ENCODE assay signal across 10 cellular contexts in genomic region chr3:32340639-32341365, GRCh38. TPM values are rescaled to one million over a fixed set of nuclear protein-coding genes. Genes with fewer than 3 reads are reported as not detected.
A peak's percentile ranks its signal among the peaks of the same experiment; 100 is the strongest.
DNase-seq lines count a peak whose midpoint lies in the region; ATAC-seq lines count a peak whose summit lies in the region.
"Had no signal": no experiment of that assay in that cellular context is flagged by ENCODE, and none has a peak within 500 bp of the region (broad histone marks: within the 10 kb centered on the region; RNA-seq: fewer than 3 reads in every experiment).

No MANE protein-coding gene starts in this region.

- no peak overlapping the region for H3K4me3 ChIP-seq in GM23248
- H3K4me3 ChIP-seq: Peyer's patch, thoracic aorta had no signal

- H2AFZ ChIP-seq in GM23248 = no peak overlapping the region

- no peak overlapping the region for H3K27ac ChIP-seq in GM23248
- H3K27ac ChIP-seq: Peyer's patch, thoracic aorta had no signal

- no peaks in the 10 kb centered on the region for H3K4me1 ChIP-seq in GM23248 (ENCODE audit: insufficient read depth)

- peak; percentile 10 for DNase-seq in GM23248
- DNase-seq in NCI-H526 treated with DMSO at 0.1 percent for 48 hours (lab: John Stamatoyannopoulos, UW) = peak; percentile 81
- DNase-seq in dermis blood vessel endothelial cell = peak; percentile 56
- DNase-seq in pons (ENCODE audit: low spot score) = peak; percentile 58
- DNase-seq: activated CD4-positive, CD25-positive, alpha-beta regulatory T cell had no signal

- H3K9me2 ChIP-seq in GM23248 (ENCODE audit: insufficient read depth) = no peaks in the 10 kb centered on the region

- no peaks in the 10 kb centered on the region for H3F3A ChIP-seq in GM23248 (ENCODE audit: insufficient read depth)

- peaks cover 13% of the 10 kb centered on the region for H3K27me3 ChIP-seq in GM23248 (replicated peaks; ENCODE audit: insufficient read depth)
- H3K27me3 ChIP-seq: Peyer's patch had no signal

- H3K9me3 ChIP-seq in GM23248 (ENCODE audit: low read depth) = no peaks in the 10 kb centered on the region
- H3K9me3 ChIP-seq: Peyer's patch, thoracic aorta had no signal

- no peaks in the 10 kb centered on the region for H3K79me2 ChIP-seq in GM23248 (ENCODE audit: insufficient read depth)

- H3K4me2 ChIP-seq in GM23248 (ENCODE audit: unreplicated experiment) = no peak overlapping the region

- in situ Hi-C loops in GM23248 (cut with MboI) = no loop called here

- H3K9ac ChIP-seq in GM23248 = no peak overlapping the region

- H4K20me1 ChIP-seq in GM23248 (ENCODE audit: insufficient read depth) = no peaks in the 10 kb centered on the region

- no peaks in the 10 kb centered on the region for H3K36me3 ChIP-seq in GM23248 (ENCODE audit: low read depth)
- H3K36me3 ChIP-seq: Peyer's patch, thoracic aorta had no signal

- ATAC-seq in HG03196 (IDR thresholded peaks at IDR 0.05; ENCODE audit: unreplicated experiment) (no peak), HG03432 (IDR thresholded peaks at IDR 0.05; ENCODE audit: unreplicated experiment) (no peak), GM21447 (IDR thresholded peaks at IDR 0.05; ENCODE audit: unreplicated experiment) (no peak)

- WGBS in GM23248 (ENCODE audit: low coverage in 1 of 2, low lambda C conversion rate in 2 of 2, missing lambda C conversion rate in 2 of 2), 2 experiments = 50 to 58% methylated on average over 7 of the region's 7 CpGs

RNA-seq across cellular contexts. Expression of gene CMTM7, which starts 50.9 kb away (rescaled TPM):
- 6.3 and 7.1 TPM in 2 replicates for total RNA-seq in GM23248 (2014; rRNA removed; shearing (Covaris generic))
- 21.5 and 23.0 TPM in 2 replicates for polyA plus RNA-seq in GM23248 (2016; fragmentation: Nextera tagmentation; extraction: Ambion mirVana)
- total RNA-seq in dermis blood vessel endothelial cell = 19.1 and 31.3 TPM in 2 replicates

Comparison
In these comparisons a context has a peak if more than half of its experiments do, and no peak if none do; other contexts are left out.
1. DNase-seq: peak in every context shown above with its lines; median percentile 81 in NCI-H526 treated with DMSO at 0.1 percent for 48 hours; 58 in pons; 56 in dermis blood vessel endothelial cell; 10 in GM23248.